ENCODE assay signal across 21 cellular contexts in genomic region chr1:27338751-27339150, GRCh38. TPM values are rescaled to one million over a fixed set of nuclear protein-coding genes. Genes with fewer than 3 reads are reported as not detected.
DNase-seq lines count a peak whose midpoint lies in the region; FAIRE-seq and TF ChIP-seq lines count a peak whose summit lies in the region.
"Had no signal": no experiment of that assay in that cellular context is flagged by ENCODE, and none has a peak within 500 bp of the region (broad histone marks: within the 10 kb centered on the region; RNA-seq: fewer than 3 reads in every experiment).

No MANE protein-coding gene starts in this region.

- TF ChIP-seq CTCF in HL-60 (IDR thresholded peaks at IDR 0.05; ENCODE audit: insufficient read depth, low read length) (no peak), astrocyte (IDR thresholded peaks at IDR 0.05; ENCODE audit: insufficient read depth, low read depth, low read length) (no peak), nephron progenitor cell (IDR thresholded peaks at IDR 0.05) (no peak), PC-9 (conservative IDR thresholded peaks at IDR 0.05) (no peak)

- no peak overlapping the region for H3K4me3 ChIP-seq in HL-60 (replicated peaks; ENCODE audit: insufficient read depth, low read length)
- H3K4me3 ChIP-seq in astrocyte (ENCODE audit: insufficient read depth, low read depth, low read length): no peak overlapping the region
- H3K4me3 ChIP-seq in PC-9: no peak overlapping the region
- H3K4me3 ChIP-seq: ascending aorta, gastrocnemius medialis, prostate gland, smooth muscle cell had no signal

- FAIRE-seq in astrocyte (lab: Jason Lieb, UNC): no peak
- FAIRE-seq: A204.1, urothelium cell line had no signal

- H3K4me3 Mint-ChIP-seq in T-helper 2 cell treated with Interferon-gamma antibody and Interleukin-4, amounts not matched to agents 5 μg/mL and 100 μg/mL, for 36 hours: no peak overlapping the region
- peak overlapping the region; percentile 23 for H3K4me3 Mint-ChIP-seq in astrocyte (ENCODE audit: unreplicated experiment)
- H3K4me3 Mint-ChIP-seq in nephron progenitor cell: peak overlapping the region; percentile 40

- peak overlapping the region; percentile 63 for H3K27ac Mint-ChIP-seq in T-helper 2 cell treated with Interferon-gamma antibody and Interleukin-4, amounts not matched to agents 5 μg/mL and 100 μg/mL, for 36 hours
- H3K27ac Mint-ChIP-seq in astrocyte (ENCODE audit: unreplicated experiment) (no peak overlapping the region), nephron progenitor cell (peak overlapping the region; percentile 98)

- H3K27ac ChIP-seq in HL-60 (replicated peaks): peak overlapping the region; percentile 34
- no peak overlapping the region for H3K27ac ChIP-seq in astrocyte (ENCODE audit: low read depth, low read length)
- H3K27ac ChIP-seq in PC-9: no peak overlapping the region
- H3K27ac ChIP-seq: ascending aorta, epithelial cell of prostate, gastrocnemius medialis, prostate gland had no signal

- no peak overlapping the region for H3K4me2 ChIP-seq in astrocyte (ENCODE audit: low read length)
- H3K4me2 ChIP-seq in PC-9: no peak overlapping the region
- H3K4me2 ChIP-seq: smooth muscle cell had no signal

- H2AFZ ChIP-seq in astrocyte (ENCODE audit: low read depth, low read length) (no peak overlapping the region), PC-9 (no peak overlapping the region)

- H3K9ac ChIP-seq in astrocyte (ENCODE audit: low read length): no peak overlapping the region

- CTCF ChIA-PET in PC-9 (lab: Charles Lee): interaction anchor here (0.6 to 0.7 kb wide), 2 partner anchors 9 to 332 kb away, joined by 14 read pairs; no protein-coding TSS in a partner anchor

- H3K36me3 ChIP-seq in astrocyte (ENCODE audit: insufficient read depth, low read length) (peaks cover 5% of the 10 kb centered on the region), PC-9 (ENCODE audit: low read depth) (no peaks in the 10 kb centered on the region)

- intact Hi-C loops in PC-9 (cut with micrococcal nuclease; ENCODE audit: unreplicated experiment): no loop called here

- H3F3A ChIP-seq in PC-9 (ENCODE audit: insufficient read depth, low read depth): peaks cover 19% of the 10 kb centered on the region; the same call in 1 of the 2 replicates

- peaks cover 16% of the 10 kb centered on the region for H3K4me1 ChIP-seq in astrocyte (ENCODE audit: insufficient read depth, low read length)
- peaks cover 24% of the 10 kb centered on the region for H3K4me1 ChIP-seq in PC-9 (replicated peaks; ENCODE audit: insufficient read depth)
- H3K4me1 ChIP-seq: ascending aorta, gastrocnemius medialis, prostate gland had no signal

- POLR2A ChIA-PET in PC-9 (lab: Charles Lee; ENCODE audit: unreplicated experiment): no interaction called here

- no peaks in the 10 kb centered on the region for H3K27me3 Mint-ChIP-seq in T-helper 2 cell treated with Interferon-gamma antibody and Interleukin-4, amounts not matched to agents 5 μg/mL and 100 μg/mL, for 36 hours (ENCODE audit: low read depth)
- H3K27me3 Mint-ChIP-seq in astrocyte (ENCODE audit: low read depth, unreplicated experiment) (no peaks in the 10 kb centered on the region), nephron progenitor cell (ENCODE audit: low read depth, poor library complexity) (peaks cover 3% of the 10 kb centered on the region)

- peaks cover 24% of the 10 kb centered on the region for H3K36me3 Mint-ChIP-seq in T-helper 2 cell treated with Interferon-gamma antibody and Interleukin-4, amounts not matched to agents 5 μg/mL and 100 μg/mL, for 36 hours (ENCODE audit: low read depth)
- H3K36me3 Mint-ChIP-seq in astrocyte (ENCODE audit: low read depth, unreplicated experiment): peaks cover 13% of the 10 kb centered on the region
- H3K36me3 Mint-ChIP-seq in nephron progenitor cell (ENCODE audit: low read depth): peaks cover 16% of the 10 kb centered on the region

- no peaks in the 10 kb centered on the region for H3K79me2 ChIP-seq in astrocyte (ENCODE audit: insufficient read depth, low read length)
- H3K79me2 ChIP-seq in PC-9 (ENCODE audit: low read depth): no peaks in the 10 kb centered on the region

- H3K9me3 Mint-ChIP-seq in T-helper 2 cell treated with Interferon-gamma antibody and Interleukin-4, amounts not matched to agents 5 μg/mL and 100 μg/mL, for 36 hours: no peaks in the 10 kb centered on the region
- H3K9me3 Mint-ChIP-seq in astrocyte (ENCODE audit: unreplicated experiment): no peaks in the 10 kb centered on the region
- H3K9me3 Mint-ChIP-seq in nephron progenitor cell: no peaks in the 10 kb centered on the region

- no peaks in the 10 kb centered on the region for H3K27me3 ChIP-seq in HL-60 (ENCODE audit: insufficient read depth, poor library complexity, severe bottlenecking)
- H3K27me3 ChIP-seq in astrocyte (ENCODE audit: insufficient read depth, low read length): no peaks in the 10 kb centered on the region
- H3K27me3 ChIP-seq in PC-9 (ENCODE audit: insufficient read depth, low read depth): no peaks in the 10 kb centered on the region
- H3K27me3 ChIP-seq: ascending aorta, gastrocnemius medialis had no signal

- H4K20me1 ChIP-seq in astrocyte (ENCODE audit: insufficient read depth, low read length): no peaks in the 10 kb centered on the region
- H4K20me1 ChIP-seq in PC-9 (ENCODE audit: insufficient read depth): no peaks in the 10 kb centered on the region

- no TSS peak for BruUV-seq in PC-9 (replicated peaks; lab: Mats Ljungman, UMichigan)

- no peaks in the 10 kb centered on the region for H3K9me2 ChIP-seq in PC-9 (ENCODE audit: insufficient read depth)

- no peaks in the 10 kb centered on the region for H3K9me3 ChIP-seq in astrocyte (ENCODE audit: insufficient read depth, low read depth, low read length)
- no peaks in the 10 kb centered on the region for H3K9me3 ChIP-seq in PC-9 (ENCODE audit: insufficient read depth, low read depth)
- H3K9me3 ChIP-seq: ascending aorta, gastrocnemius medialis, prostate gland had no signal

- DNase-seq in T-helper 2 cell treated with Interferon-gamma antibody and Interleukin-4, amounts not matched to agents 5 μg/mL and 100 μg/mL, for 36 hours (ENCODE audit: low spot score): no peak
- DNase-seq in T-helper 2 cell (no peak), HL-60 (ENCODE audit: low read depth in 1 of 2, low spot score in 1 of 2) (no peak), astrocyte (ENCODE audit: low read depth) (no peak), nephron progenitor cell (no peak), NCI-H2227 treated with DMSO at 0.1 percent for 48 hours (lab: John Stamatoyannopoulos, UW) (no peak), PC-9 (no peak)
- no peak for DNase-seq in stimulated activated CD4-positive, alpha-beta T cell treated with anti-CD3 and anti-CD28 coated beads, Interleukin-2, amount 100 ng/mL, for 24 hours
- DNase-seq: activated CD4-positive, alpha-beta T cell treated with anti-CD3 and anti-CD28 coated beads for 48 hours; cortex of kidney; gastrocnemius medialis; NCI-H1436 treated with DMSO at 0.1 percent for 48 hours; SHP77 treated with DMSO at 0.1 percent for 48 hours; stimulated activated naive CD4-positive, alpha-beta T cell; T1000 had no signal

- H3K4me1 Mint-ChIP-seq in T-helper 2 cell treated with Interferon-gamma antibody and Interleukin-4, amounts not matched to agents 5 μg/mL and 100 μg/mL, for 36 hours (ENCODE audit: low read depth): peaks cover 24% of the 10 kb centered on the region
- H3K4me1 Mint-ChIP-seq in astrocyte (ENCODE audit: low read depth, unreplicated experiment) (peaks cover 30% of the 10 kb centered on the region), nephron progenitor cell (peaks cover 52% of the 10 kb centered on the region)

RNA-seq across cellular contexts. Expression of gene SYTL1, which starts 3.1 kb away (rescaled TPM):
- total RNA-seq in astrocyte: 10.7 and 12.2 TPM in 2 replicates
- 43.7 and 49.8 TPM in 2 replicates for total RNA-seq in PC-9 (2021)

RNA-seq across cellular contexts. Expression of gene TMEM222, which starts 16.8 kb away (rescaled TPM):
- total RNA-seq in astrocyte (43.8 and 46.0 TPM in 2 replicates), PC-9 (2021) (32.0 and 32.8 TPM in 2 replicates)

RNA-seq across cellular contexts. Expression of gene MAP3K6, which starts 28.0 kb away (rescaled TPM):
- total RNA-seq in astrocyte (12.8 and 16.8 TPM in 2 replicates), PC-9 (2021) (25.1 and 26.2 TPM in 2 replicates)

RNA-seq across cellular contexts. Expression of gene FCN3, which starts 35.9 kb away (rescaled TPM):
- not detected in 2 replicates for total RNA-seq in astrocyte
- total RNA-seq in PC-9 (2021): not detected in 2 replicates
- total RNA-seq: smooth muscle cell had no signal

RNA-seq across cellular contexts. Expression of gene CD164L2, which starts 44.4 kb away (rescaled TPM):
- not detected in 2 replicates for total RNA-seq in astrocyte
- total RNA-seq in PC-9 (2021): 0.63 and 1.7 TPM in 2 replicates
- total RNA-seq: ascending aorta, gastrocnemius medialis had no signal
